Comparison of ENCODE assay signal across 7 cellular contexts in genomic region chrY:8341000-8341399, GRCh38.
"Had no signal": no experiment of that assay in that cellular context is flagged by ENCODE, and none has a peak within 500 bp of the region (broad histone marks: within the 10 kb centered on the region; RNA-seq: fewer than 3 reads in every experiment).

No MANE protein-coding gene starts in this region.

- H3K27ac Mint-ChIP-seq: GM23338, H9 had no signal

- H3K9me3 Mint-ChIP-seq: H9 had no signal

- H3K4me1 Mint-ChIP-seq: GM23338, H9 had no signal

- H3K4me3 ChIP-seq: GM23338 had no signal

- H3K4me3 Mint-ChIP-seq: GM23338, H9 had no signal

- FAIRE-seq: H1, H54, HTR-8/SVneo had no signal

- ATAC-seq: GM23338 had no signal

- DNase-seq: H9, HCEC 1CT, IMR-90 had no signal
